ENCODE assay signal across 8 cellular contexts in the genomic region with DNA sequence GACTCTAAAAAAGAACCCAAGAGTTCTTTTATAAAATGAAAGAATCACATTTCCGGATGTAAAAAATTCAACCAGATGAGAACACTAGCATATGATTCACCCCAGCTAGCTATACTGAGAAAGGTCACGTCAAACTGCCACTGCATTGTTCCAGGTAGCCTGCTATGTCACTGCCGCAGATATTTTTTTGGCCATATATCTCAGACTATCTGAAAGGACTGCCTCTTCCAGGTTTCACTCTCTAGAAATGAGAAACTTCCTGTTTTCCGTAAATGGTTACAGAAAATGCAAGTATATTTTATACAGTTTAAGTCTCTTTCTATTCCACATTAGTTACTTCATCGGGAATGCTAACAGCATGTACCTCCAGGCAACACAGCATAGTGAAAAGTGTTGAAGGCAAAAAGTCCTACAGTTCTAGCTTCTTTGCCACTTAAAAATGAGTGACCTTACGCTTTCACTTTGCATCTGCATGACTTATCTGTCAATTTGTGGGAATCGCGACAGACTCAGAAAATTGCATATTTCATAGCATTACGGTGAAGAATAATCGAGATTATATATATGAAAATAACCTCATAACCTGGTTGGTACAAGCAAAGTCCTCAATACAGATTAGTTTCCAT.
A peak's percentile ranks its signal among the peaks of the same experiment; 100 is the strongest.
DNase-seq lines count a peak whose midpoint lies in the region; ATAC-seq and TF ChIP-seq lines count a peak whose summit lies in the region.

No MANE protein-coding gene starts in this region.

- peak; percentile 62 for DNase-seq in T-helper 2 cell treated with Interferon-gamma antibody and Interleukin-4, amounts not matched to agents 5 μg/mL and 100 μg/mL, for 36 hours (ENCODE audit: low spot score)
- DNase-seq in mesenchymal stem cell (no peak), NCI-H1105 (lab: John Stamatoyannopoulos, UW) (no peak), prostate gland (ENCODE audit: low spot score) (no peak), NCI-H2029 treated with DMSO at 0.1 percent for 48 hours (lab: John Stamatoyannopoulos, UW) (no peak), uterus (no peak)

- H3K9me3 ChIP-seq in mesenchymal stem cell (ENCODE audit: control insufficient read depth, low read length) (no peaks in the 10 kb centered on the region), prostate gland (no peaks in the 10 kb centered on the region), uterus (no peaks in the 10 kb centered on the region)

- no peak overlapping the region for H3K4ac ChIP-seq in mesenchymal stem cell (ENCODE audit: low read depth in 1 of 2, low read length in 2 of 2)

- no peaks in the 10 kb centered on the region for H3K9me3 Mint-ChIP-seq in T-helper 2 cell treated with Interferon-gamma antibody and Interleukin-4, amounts not matched to agents 5 μg/mL and 100 μg/mL, for 36 hours

- H3K14ac ChIP-seq in mesenchymal stem cell (ENCODE audit: low read length in 2 of 2): no peak overlapping the region

- TF ChIP-seq CTCF in prostate gland (IDR thresholded peaks at IDR 0.05) (no peak), uterus (IDR thresholded peaks at IDR 0.05) (no peak)

- peak overlapping the region; percentile 75 for H3K4me3 Mint-ChIP-seq in T-helper 2 cell treated with Interferon-gamma antibody and Interleukin-4, amounts not matched to agents 5 μg/mL and 100 μg/mL, for 36 hours

- no peak overlapping the region for H2BK120ac ChIP-seq in mesenchymal stem cell (ENCODE audit: low read depth, low read length)

- H3K27ac ChIP-seq in mesenchymal stem cell (ENCODE audit: low read length, poor library complexity, severe bottlenecking) (peak overlapping the region; percentile 3), prostate gland (no peak overlapping the region), uterus (no peak overlapping the region)

- TF ChIP-seq POLR2A in GM18505 (IDR thresholded peaks at IDR 0.05; ENCODE audit: borderline replicate concordance, extremely low read depth, insufficient read depth, insufficient read length) (no peak), prostate gland (IDR thresholded peaks at IDR 0.05) (no peak), uterus (IDR thresholded peaks at IDR 0.05) (no peak)

- H4K8ac ChIP-seq in mesenchymal stem cell (ENCODE audit: low read length): no peak overlapping the region

- peaks cover 10% of the 10 kb centered on the region for H3K36me3 Mint-ChIP-seq in T-helper 2 cell treated with Interferon-gamma antibody and Interleukin-4, amounts not matched to agents 5 μg/mL and 100 μg/mL, for 36 hours (ENCODE audit: low read depth)

- peak overlapping the region; percentile 87 for H3K27ac Mint-ChIP-seq in T-helper 2 cell treated with Interferon-gamma antibody and Interleukin-4, amounts not matched to agents 5 μg/mL and 100 μg/mL, for 36 hours

- no peaks in the 10 kb centered on the region for H3K27me3 Mint-ChIP-seq in T-helper 2 cell treated with Interferon-gamma antibody and Interleukin-4, amounts not matched to agents 5 μg/mL and 100 μg/mL, for 36 hours (ENCODE audit: low read depth)

- H2BK5ac ChIP-seq in mesenchymal stem cell (ENCODE audit: low read depth, low read length, poor library complexity, severe bottlenecking): no peak overlapping the region

- H3K36me3 ChIP-seq in mesenchymal stem cell (ENCODE audit: control insufficient read depth in 1 of 2, insufficient read depth in 2 of 2, low read depth in 1 of 2, low read length in 2 of 2) (no peaks in the 10 kb centered on the region), prostate gland (no peaks in the 10 kb centered on the region), uterus (no peaks in the 10 kb centered on the region)

- no peak overlapping the region for H3K4me3 ChIP-seq in mesenchymal stem cell (ENCODE audit: insufficient read depth in 1 of 2, low read depth in 1 of 2, low read length in 2 of 2)
- H3K4me3 ChIP-seq in prostate gland: no peak overlapping the region
- no peak overlapping the region for H3K4me3 ChIP-seq in uterus

- H2AK5ac ChIP-seq in mesenchymal stem cell (ENCODE audit: low read length, severe bottlenecking): no peak overlapping the region

- peaks cover 7% of the 10 kb centered on the region for H3K79me1 ChIP-seq in mesenchymal stem cell (replicated peaks; ENCODE audit: low read length, poor library complexity, severe bottlenecking)

- H3K27me3 ChIP-seq in mesenchymal stem cell (ENCODE audit: control insufficient read depth in 1 of 2, insufficient read depth in 1 of 2, low read length in 2 of 2) (no peaks in the 10 kb centered on the region), prostate gland (replicated peaks; ENCODE audit: insufficient read depth) (no peaks in the 10 kb centered on the region), uterus (no peaks in the 10 kb centered on the region)

- H3K4me2 ChIP-seq in mesenchymal stem cell (ENCODE audit: low read length, poor library complexity, severe bottlenecking): no peak overlapping the region

- H2AFZ ChIP-seq in mesenchymal stem cell (ENCODE audit: low read depth, low read length): no peak overlapping the region

- H3K4me1 ChIP-seq in mesenchymal stem cell (ENCODE audit: control insufficient read depth, insufficient read depth, low read depth, low read length) (peaks cover 5% of the 10 kb centered on the region), prostate gland (replicated peaks) (no peaks in the 10 kb centered on the region), uterus (no peaks in the 10 kb centered on the region)

- peaks cover 49% of the 10 kb centered on the region for H3K4me1 Mint-ChIP-seq in T-helper 2 cell treated with Interferon-gamma antibody and Interleukin-4, amounts not matched to agents 5 μg/mL and 100 μg/mL, for 36 hours (ENCODE audit: low read depth)

- no peak overlapping the region for H2BK15ac ChIP-seq in mesenchymal stem cell (ENCODE audit: low read depth, poor library complexity, severe bottlenecking)

- no peak overlapping the region for H3K18ac ChIP-seq in mesenchymal stem cell (ENCODE audit: low read depth in 1 of 2, low read length in 2 of 2)

- 92% methylated on average over 9 of the region's 10 CpGs for WGBS in mesenchymal stem cell
- WGBS in prostate gland: 86% methylated on average over 10 of the region's 10 CpGs

- H3K9ac ChIP-seq in mesenchymal stem cell (ENCODE audit: low read length): no peak overlapping the region

- H4K91ac ChIP-seq in mesenchymal stem cell (ENCODE audit: low read length): no peak overlapping the region

- ATAC-seq in GM18505 (IDR thresholded peaks at IDR 0.05; ENCODE audit: unreplicated experiment): peak; percentile 74
- ATAC-seq in HG02852 (IDR thresholded peaks at IDR 0.05; ENCODE audit: unreplicated experiment): peak; percentile 96

- intact Hi-C loops in prostate gland (cut with DNase I) (no loop called here), uterus (cut with DNase I; ENCODE audit: low total_unique reads) (no loop called here)

- H2BK12ac ChIP-seq in mesenchymal stem cell (ENCODE audit: low read length in 2 of 2): no peak overlapping the region

- no peak overlapping the region for H3K23ac ChIP-seq in mesenchymal stem cell (ENCODE audit: low read length in 2 of 2)
